13 cellular contexts compared by ENCODE assay signal in the genomic region with DNA sequence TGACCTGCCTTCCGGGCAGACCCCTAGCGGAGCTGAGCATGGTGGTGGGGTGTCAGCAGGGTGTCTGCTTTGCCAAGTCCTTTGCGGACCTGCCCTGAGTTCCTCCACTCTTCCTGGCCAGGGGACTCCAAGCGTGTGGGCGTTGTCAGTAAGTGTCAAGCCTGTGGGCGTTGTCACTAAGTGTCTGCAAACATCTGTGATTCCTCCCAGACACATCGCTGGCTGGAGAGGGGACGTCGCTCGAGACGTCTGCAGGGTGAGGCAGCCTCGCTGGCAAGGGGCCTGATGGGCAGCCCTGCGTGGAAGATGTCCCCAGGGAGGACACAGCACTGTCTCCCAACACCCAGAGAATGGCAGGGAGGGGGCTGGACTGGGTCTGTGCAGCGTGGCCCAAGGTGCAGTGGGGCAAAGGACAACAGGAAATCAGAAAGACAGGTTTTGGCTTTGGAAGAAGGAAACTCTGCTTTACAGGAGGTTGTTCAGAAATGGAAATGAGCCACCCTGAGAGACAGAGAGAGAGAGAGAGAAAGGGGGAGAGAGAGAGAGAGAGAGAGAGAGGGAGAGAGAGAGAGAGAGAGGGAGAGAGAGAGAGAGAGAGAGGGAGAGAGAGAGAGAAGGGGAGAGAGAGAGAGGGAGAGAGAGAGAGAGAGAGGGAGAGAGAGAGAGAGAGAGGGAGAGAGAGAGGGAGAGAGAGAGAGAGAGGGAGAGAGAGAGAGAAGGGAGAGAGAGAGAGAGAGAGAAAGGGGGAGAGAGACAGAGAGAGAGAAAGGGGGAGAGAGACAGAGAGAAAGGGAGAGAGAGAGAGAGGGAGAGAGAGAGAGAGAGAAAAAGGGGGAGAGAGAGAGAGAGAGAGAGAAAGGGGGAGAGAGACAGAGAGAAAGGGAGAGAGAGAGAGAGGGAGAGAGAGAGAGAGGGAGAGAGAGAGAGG. TPM values are rescaled to one million over a fixed set of nuclear protein-coding genes. Genes with fewer than 3 reads are reported as not detected.
DNase-seq lines count a peak whose midpoint lies in the region; ATAC-seq and TF ChIP-seq lines count a peak whose summit lies in the region.
"Had no signal": no experiment of that assay in that cellular context is flagged by ENCODE, and none has a peak within 500 bp of the region (broad histone marks: within the 10 kb centered on the region; RNA-seq: fewer than 3 reads in every experiment).

No MANE protein-coding gene starts in this region.

- H3K27ac Mint-ChIP-seq in effector memory CD8-positive, alpha-beta T cell = peak overlapping the region; percentile 81 to 95
- peak overlapping the region in 6 of 9 donors; percentile 32 to 85 (median 40) for H3K27ac Mint-ChIP-seq in naive thymus-derived CD4-positive, alpha-beta T cell
- H3K27ac Mint-ChIP-seq: GM23338 had no signal

- H3K27me3 ChIP-seq in naive thymus-derived CD4-positive, alpha-beta T cell (ENCODE audit: control insufficient read depth in 2 of 2, insufficient read depth in 2 of 2, low read length in 2 of 2) = no peaks in the 10 kb centered on the region
- H3K27me3 ChIP-seq: testis had no signal

- peaks cover 0 to 7% of the 10 kb centered on the region in 2 donors for H3K4me1 ChIP-seq in naive thymus-derived CD4-positive, alpha-beta T cell (ENCODE audit: control insufficient read depth in 2 of 2, insufficient read depth in 2 of 2, low read length in 2 of 2)

- no peaks in the 10 kb centered on the region for H3K36me3 ChIP-seq in naive thymus-derived CD4-positive, alpha-beta T cell (ENCODE audit: control insufficient read depth in 2 of 3, insufficient read depth in 3 of 3, low read length in 3 of 3)

- no peak for ATAC-seq in effector memory CD8-positive, alpha-beta T cell (replicated peaks)
- no peak for ATAC-seq in naive thymus-derived CD4-positive, alpha-beta T cell
- ATAC-seq in GM21528 (IDR thresholded peaks at IDR 0.05; ENCODE audit: low FRiP score, unreplicated experiment) = no peak

- POLR2A ChIA-PET in HEK293T (lab: Yijun Ruan, JAX) = no interaction called here
- POLR2A ChIA-PET in naive thymus-derived CD4-positive, alpha-beta T cell (lab: Charles Lee) = no interaction called here

- intact Hi-C loops in naive thymus-derived CD4-positive, alpha-beta T cell (cut with micrococcal nuclease) = no loop called here

- peaks cover 3 to 4% of the 10 kb centered on the region in 2 donors for H3K4me1 Mint-ChIP-seq in effector memory CD8-positive, alpha-beta T cell (ENCODE audit: low read depth in 2 of 2)
- peaks cover 0 to 14% (median 5%) of the 10 kb centered on the region in 7 donors for H3K4me1 Mint-ChIP-seq in naive thymus-derived CD4-positive, alpha-beta T cell

- no peak overlapping the region for H3K27ac ChIP-seq in naive thymus-derived CD4-positive, alpha-beta T cell (ENCODE audit: low read depth, low read length)
- H3K27ac ChIP-seq: testis had no signal

- peak overlapping the region; percentile 2 to 54 for H3K4me3 Mint-ChIP-seq in effector memory CD8-positive, alpha-beta T cell
- peak overlapping the region in 1 of 10 donors; percentile 36 for H3K4me3 Mint-ChIP-seq in naive thymus-derived CD4-positive, alpha-beta T cell
- H3K4me3 Mint-ChIP-seq: GM23338 had no signal

- peaks cover 18% of the 10 kb centered on the region for H3K36me3 Mint-ChIP-seq in effector memory CD8-positive, alpha-beta T cell (ENCODE audit: insufficient read depth)
- peaks cover 0 to 4% (median 0%) of the 10 kb centered on the region in 5 donors for H3K36me3 Mint-ChIP-seq in naive thymus-derived CD4-positive, alpha-beta T cell

- H3K4me3 ChIP-seq in naive thymus-derived CD4-positive, alpha-beta T cell (ENCODE audit: low read length) = no peak overlapping the region
- H3K4me3 ChIP-seq: GM23338, testis had no signal

- peaks cover 0 to 1% of the 10 kb centered on the region in 2 donors for H3K9me3 Mint-ChIP-seq in effector memory CD8-positive, alpha-beta T cell
- no peaks in the 10 kb centered on the region for H3K9me3 Mint-ChIP-seq in naive thymus-derived CD4-positive, alpha-beta T cell
- H3K9me3 Mint-ChIP-seq: GM23338 had no signal

- peaks cover 6 to 23% of the 10 kb centered on the region in 2 donors for H3K27me3 Mint-ChIP-seq in effector memory CD8-positive, alpha-beta T cell
- H3K27me3 Mint-ChIP-seq in naive thymus-derived CD4-positive, alpha-beta T cell = peaks cover 0 to 7% (median 0%) of the 10 kb centered on the region in 5 donors

- no peaks in the 10 kb centered on the region for H3K9me3 ChIP-seq in naive thymus-derived CD4-positive, alpha-beta T cell (ENCODE audit: control insufficient read depth in 2 of 3, low read length in 3 of 3)
- H3K9me3 ChIP-seq: testis had no signal

- CTCF ChIA-PET in HEK293T (lab: Yijun Ruan, JAX) = no interaction called here
- CTCF ChIA-PET in naive thymus-derived CD4-positive, alpha-beta T cell (lab: Charles Lee) = no interaction called here

- DNase-seq in AG08396 (ENCODE audit: low spot score) (peak; percentile 60), HEK293T (ENCODE audit: extremely low spot score) (peak; percentile 25), NCI-H510A treated with DMSO at 0.1 percent for 48 hours (lab: John Stamatoyannopoulos, UW) (no peak), NCI-H1105 treated with DMSO at 0.1 percent for 48 hours (lab: John Stamatoyannopoulos, UW) (no peak), NCI-H128 (lab: John Stamatoyannopoulos, UW; ENCODE audit: unreplicated experiment) (no peak)
- DNase-seq in effector memory CD8-positive, alpha-beta T cell = no peak
- no peak for DNase-seq in naive thymus-derived CD4-positive, alpha-beta T cell
- DNase-seq: foreskin melanocyte, NCI-H1436 treated with DMSO at 0.1 percent for 48 hours, testis had no signal

TF ChIP-seq in HEK293T, 16 proteins besides CTCF, POLR2A, EP300 and RAD21:
- no peak for TF ChIP-seq ZNF384 (IDR thresholded peaks at IDR 0.05)
- TF ChIP-seq PKNOX1 (IDR thresholded peaks at IDR 0.05) = no peak
- TF ChIP-seq SP1 (IDR thresholded peaks at IDR 0.05) = no peak
- TF ChIP-seq ELF4 (IDR thresholded peaks at IDR 0.05) = no peak
- no peak for TF ChIP-seq TARDBP (IDR thresholded peaks at IDR 0.05)
- no peak for TF ChIP-seq HDGF (IDR thresholded peaks at IDR 0.05; ENCODE audit: borderline replicate concordance)
- no peak for TF ChIP-seq L3MBTL2 (conservative IDR thresholded peaks at IDR 0.05)
- no peak for TF ChIP-seq ARNT (IDR thresholded peaks at IDR 0.05)
- TF ChIP-seq LEF1 (IDR thresholded peaks at IDR 0.05; ENCODE audit: borderline replicate concordance) = no peak
- TF ChIP-seq FOXK2 (IDR thresholded peaks at IDR 0.05) = no peak
- TF ChIP-seq FOXM1 (IDR thresholded peaks at IDR 0.05; ENCODE audit: borderline replicate concordance) = no peak
- TF ChIP-seq NFRKB (IDR thresholded peaks at IDR 0.05) = no peak
- no peak for TF ChIP-seq BHLHE40 (IDR thresholded peaks at IDR 0.05; ENCODE audit: borderline replicate concordance)
- TF ChIP-seq CTBP1 (IDR thresholded peaks at IDR 0.05; ENCODE audit: borderline replicate concordance) = no peak

RNA-seq across cellular contexts. Expression of gene ADAMTSL2, which starts 29.0 kb away (rescaled TPM):
- 1 to 10 TPM in 1 of 5 experiments, under 1 TPM in 3, not detected in 1; 0.69 to 2.7 (median 0.81) TPM for total RNA-seq in naive thymus-derived CD4-positive, alpha-beta T cell
- under 1 TPM; 0.16 to 0.19 TPM for polyA plus RNA-seq in naive thymus-derived CD4-positive, alpha-beta T cell

RNA-seq across cellular contexts. Expression of gene MYMK, which starts 38.8 kb away (rescaled TPM):
- not detected for total RNA-seq in naive thymus-derived CD4-positive, alpha-beta T cell
- not detected for polyA plus RNA-seq in naive thymus-derived CD4-positive, alpha-beta T cell
- total RNA-seq: GM23338, mononuclear cell, testis had no signal
- polyA plus RNA-seq: GM23338 had no signal

RNA-seq across cellular contexts. Expression of gene FAM163B, which starts 45.6 kb away (rescaled TPM):
- total RNA-seq in naive thymus-derived CD4-positive, alpha-beta T cell = not detected
- polyA plus RNA-seq in naive thymus-derived CD4-positive, alpha-beta T cell = not detected
- total RNA-seq: mononuclear cell had no signal

Comparison
In these comparisons a context has a peak if more than half of its experiments do, and no peak if none do; other contexts are left out.
1. DNase-seq: peak in AG08396 (single experiment) and HEK293T (single experiment); none in effector memory CD8-positive, alpha-beta T cell (0 of 3), naive thymus-derived CD4-positive, alpha-beta T cell (0 of 9), NCI-H510A treated with DMSO at 0.1 percent for 48 hours (single experiment), NCI-H1105 treated with DMSO at 0.1 percent for 48 hours (single experiment) and NCI-H128 (single experiment).